ENCODE assay signal across 9 cellular contexts in genomic region chr16:17368951-17369350, GRCh38.
A peak's percentile ranks its signal among the peaks of the same experiment; 100 is the strongest.
DNase-seq lines count a peak whose midpoint lies in the region; ATAC-seq and TF ChIP-seq lines count a peak whose summit lies in the region.
"Had no signal": no experiment of that assay in that cellular context is flagged by ENCODE, and none has a peak within 500 bp of the region (broad histone marks: within the 10 kb centered on the region; RNA-seq: fewer than 3 reads in every experiment).

No MANE protein-coding gene starts in this region.

- no peaks in the 10 kb centered on the region for H3K36me3 ChIP-seq in DOHH2 (ENCODE audit: control insufficient read depth, low read length)
- peaks cover 8% of the 10 kb centered on the region; the same call in 1 of the 2 replicates for H3K36me3 ChIP-seq in OCI-LY1 (ENCODE audit: insufficient read depth, low read length)
- H3K36me3 ChIP-seq in colonic mucosa = no peaks in the 10 kb centered on the region
- H3K36me3 ChIP-seq in spleen = no peaks in the 10 kb centered on the region
- H3K36me3 ChIP-seq: neural progenitor cell had no signal

- DNase-seq in colonic mucosa (no peak), spleen (no peak), NCI-H226 (no peak), mucosa of gallbladder (ENCODE audit: low spot score) (no peak)
- DNase-seq: Caco-2 had no signal

- H4K20me1 ChIP-seq in DOHH2 (ENCODE audit: control insufficient read depth, insufficient read depth, low read depth, low read length) = no peaks in the 10 kb centered on the region
- no peaks in the 10 kb centered on the region for H4K20me1 ChIP-seq in OCI-LY1 (ENCODE audit: insufficient read depth, low read length)

- intact Hi-C loops in colonic mucosa (cut with DNase I) (no loop called here), spleen (cut with DNase I; ENCODE audit: low total_unique reads) (no loop called here)

- no peak for TF ChIP-seq POLR2A in spleen (IDR thresholded peaks at IDR 0.05)

- H3K9me3 ChIP-seq in DOHH2 (ENCODE audit: control insufficient read depth, insufficient read depth, low read length) (no peaks in the 10 kb centered on the region), OCI-LY1 (ENCODE audit: low read length) (no peaks in the 10 kb centered on the region), colonic mucosa (no peaks in the 10 kb centered on the region), spleen (no peaks in the 10 kb centered on the region)
- H3K9me3 ChIP-seq: Caco-2 had no signal

- H3K79me2 ChIP-seq in DOHH2 (ENCODE audit: control insufficient read depth, low read length) (peaks cover 45% of the 10 kb centered on the region), OCI-LY1 (ENCODE audit: insufficient read depth, low read length) (0 out of 2 replicates have a peak, but pooled peaks cover 11% of the 10 kb centered on the region)

- peaks cover 78% of the 10 kb centered on the region for H3K4me1 ChIP-seq in DOHH2 (ENCODE audit: control insufficient read depth, low read length)
- peaks cover 90% of the 10 kb centered on the region for H3K4me1 ChIP-seq in OCI-LY1 (ENCODE audit: insufficient read depth, low read length, severe bottlenecking)
- peaks cover 11% of the 10 kb centered on the region for H3K4me1 ChIP-seq in colonic mucosa
- peaks cover 50 to 96% (median 82%) of the 10 kb centered on the region in 6 donors for H3K4me1 ChIP-seq in spleen
- H3K4me1 ChIP-seq: Caco-2 had no signal

- no peak for ATAC-seq in HG03565 (IDR thresholded peaks at IDR 0.05; ENCODE audit: unreplicated experiment)

- no peak overlapping the region for H2AFZ ChIP-seq in OCI-LY1 (ENCODE audit: low read length)
- H2AFZ ChIP-seq: neural progenitor cell had no signal

- no peak for TF ChIP-seq CTCF in DOHH2 (IDR thresholded peaks at IDR 0.05; ENCODE audit: low read depth, low read length, poor library complexity, severe bottlenecking)
- no peak for TF ChIP-seq CTCF in OCI-LY1 (IDR thresholded peaks at IDR 0.05; ENCODE audit: low read length)
- no peak for TF ChIP-seq CTCF in colonic mucosa (IDR thresholded peaks at IDR 0.05)
- no peak for TF ChIP-seq CTCF in spleen (IDR thresholded peaks at IDR 0.05 in 8 of 11, conservative IDR thresholded peaks at IDR 0.05 in 3 of 11)

- H3K9ac ChIP-seq in OCI-LY1 (ENCODE audit: low read length) (peak overlapping the region; percentile 58), colonic mucosa (ENCODE audit: low read depth in 2 of 2, low read length in 2 of 2) (no peak overlapping the region)
- H3K9ac ChIP-seq: neural progenitor cell had no signal

- H3F3A ChIP-seq in DOHH2 (ENCODE audit: control insufficient read depth, insufficient read depth) = peaks cover 6% of the 10 kb centered on the region
- H3F3A ChIP-seq in OCI-LY1 (ENCODE audit: insufficient read depth, low read length) = peaks cover 3% of the 10 kb centered on the region; the same call in 1 of the 2 replicates

- H3K9me2 ChIP-seq in DOHH2 (replicated peaks; ENCODE audit: control insufficient read depth, low read length) (no peaks in the 10 kb centered on the region), OCI-LY1 (ENCODE audit: low read depth, low read length) (no peaks in the 10 kb centered on the region)

- peak overlapping the region; percentile 80 for H3K27ac ChIP-seq in DOHH2 (ENCODE audit: low read depth, low read length)
- peak overlapping the region; percentile 96 for H3K27ac ChIP-seq in OCI-LY1 (ENCODE audit: low read depth, low read length, poor library complexity, severe bottlenecking)
- H3K27ac ChIP-seq in colonic mucosa = peak overlapping the region; percentile 55
- peak overlapping the region; percentile 81 to 95 (median 88) for H3K27ac ChIP-seq in spleen
- H3K27ac ChIP-seq: neural progenitor cell had no signal

- WGBS in spleen, 5 donors = 27 to 44% (median 36%) methylated on average over 5 of the region's 5 CpGs

- peak overlapping the region; percentile 68 for H3K4me3 ChIP-seq in DOHH2 (ENCODE audit: low read length)
- H3K4me3 ChIP-seq in OCI-LY1 (ENCODE audit: low read depth, low read length, poor library complexity, severe bottlenecking) = peak overlapping the region; percentile 48
- no peak overlapping the region for H3K4me3 ChIP-seq in colonic mucosa
- H3K4me3 ChIP-seq in spleen = peak overlapping the region in 5 of 8 donors; percentile 11 to 59 (median 25)
- H3K4me3 ChIP-seq: neural progenitor cell had no signal

- H3K27me3 ChIP-seq in DOHH2 (ENCODE audit: control insufficient read depth, low read length) = no peaks in the 10 kb centered on the region
- no peaks in the 10 kb centered on the region for H3K27me3 ChIP-seq in OCI-LY1 (ENCODE audit: insufficient read depth, low read length)
- H3K27me3 ChIP-seq in colonic mucosa = no peaks in the 10 kb centered on the region
- H3K27me3 ChIP-seq in spleen (replicated peaks in 1 of 7) = no peaks in the 10 kb centered on the region

- H3K4me2 ChIP-seq in DOHH2 (ENCODE audit: low read length) (peak overlapping the region; percentile 87), OCI-LY1 (ENCODE audit: low read length) (peak overlapping the region; percentile 77)
